Comparison of ENCODE assay signal across 26 cellular contexts in genomic region chr7:141665208-141666035, GRCh38. TPM values are rescaled to one million over a fixed set of nuclear protein-coding genes. Genes with fewer than 3 reads are reported as not detected.
A peak's percentile ranks its signal among the peaks of the same experiment; 100 is the strongest.
DNase-seq lines count a peak whose midpoint lies in the region; ATAC-seq and TF ChIP-seq lines count a peak whose summit lies in the region.
"Had no signal": no experiment of that assay in that cellular context is flagged by ENCODE, and none has a peak within 500 bp of the region (broad histone marks: within the 10 kb centered on the region; RNA-seq: fewer than 3 reads in every experiment).

No MANE protein-coding gene starts in this region.

- H3K27me3 ChIP-seq in osteoblast (ENCODE audit: insufficient read depth, low read length) (no peaks in the 10 kb centered on the region), ascending aorta (no peaks in the 10 kb centered on the region)
- H3K27me3 ChIP-seq: gastroesophageal sphincter, neutrophil, suprapubic skin had no signal

- H3K9me3 ChIP-seq in osteoblast (ENCODE audit: low read depth, low read length) (no peaks in the 10 kb centered on the region), ascending aorta (no peaks in the 10 kb centered on the region)
- H3K9me3 ChIP-seq: gastroesophageal sphincter, neutrophil, suprapubic skin had no signal

- ATAC-seq in activated B cell treated with CpG ODN at 0.5 μM for 24 hours (ENCODE audit: low read depth) (no peak), HG03439 (IDR thresholded peaks at IDR 0.05; ENCODE audit: unreplicated experiment) (no peak)
- ATAC-seq in effector memory CD8-positive, alpha-beta T cell (replicated peaks), result no peak
- ATAC-seq: gastroesophageal sphincter had no signal

- H3K79me2 ChIP-seq in osteoblast (ENCODE audit: insufficient read depth, low read length), result no peaks in the 10 kb centered on the region

- peaks cover 18% of the 10 kb centered on the region for H3K36me3 ChIP-seq in osteoblast (ENCODE audit: insufficient read depth, low read length)
- peaks cover 36 to 57% of the 10 kb centered on the region in 2 donors for H3K36me3 ChIP-seq in ascending aorta
- H3K36me3 ChIP-seq: neutrophil had no signal

- intact Hi-C loops in activated B cell treated with CpG ODN at 0.5 μM for 24 hours (cut with micrococcal nuclease), result no loop called here
- intact Hi-C loops in ascending aorta (cut with DNase I), result no loop called here

- no peak overlapping the region for H3K4me3 Mint-ChIP-seq in T-helper 2 cell treated with Interferon-gamma antibody and Interleukin-4, amounts not matched to agents 5 μg/mL and 100 μg/mL, for 36 hours
- H3K4me3 Mint-ChIP-seq in activated B cell treated with CpG ODN at 0.5 μM for 24 hours, result no peak overlapping the region
- H3K4me3 Mint-ChIP-seq in effector memory CD8-positive, alpha-beta T cell, result no peak overlapping the region
- H3K4me3 Mint-ChIP-seq: IgD-negative memory B cell had no signal

- H3K27ac ChIP-seq in osteoblast (ENCODE audit: low read depth, low read length) (no peak overlapping the region), ascending aorta (no peak overlapping the region)
- H3K27ac ChIP-seq: gastroesophageal sphincter, neutrophil, SK-N-MC, suprapubic skin, VCaP had no signal

- H3K4me3 ChIP-seq in osteoblast (ENCODE audit: insufficient read depth, low read length) (no peak overlapping the region), ascending aorta (no peak overlapping the region)
- H3K4me3 ChIP-seq: gastroesophageal sphincter, SK-N-MC, suprapubic skin had no signal

- H3K9me3 Mint-ChIP-seq in T-helper 2 cell treated with Interferon-gamma antibody and Interleukin-4, amounts not matched to agents 5 μg/mL and 100 μg/mL, for 36 hours, result no peaks in the 10 kb centered on the region
- H3K9me3 Mint-ChIP-seq in activated B cell treated with CpG ODN at 0.5 μM for 24 hours, result no peaks in the 10 kb centered on the region
- H3K9me3 Mint-ChIP-seq in effector memory CD8-positive, alpha-beta T cell, result no peaks in the 10 kb centered on the region
- H3K9me3 Mint-ChIP-seq: IgD-negative memory B cell had no signal

- peaks cover 28% of the 10 kb centered on the region for H3K36me3 Mint-ChIP-seq in T-helper 2 cell treated with Interferon-gamma antibody and Interleukin-4, amounts not matched to agents 5 μg/mL and 100 μg/mL, for 36 hours (ENCODE audit: low read depth)
- H3K36me3 Mint-ChIP-seq in activated B cell treated with CpG ODN at 0.5 μM for 24 hours (ENCODE audit: low read depth), result peaks cover 80% of the 10 kb centered on the region
- H3K36me3 Mint-ChIP-seq in effector memory CD8-positive, alpha-beta T cell (ENCODE audit: insufficient read depth), result peaks cover 29% of the 10 kb centered on the region

- H3K27me3 Mint-ChIP-seq in T-helper 2 cell treated with Interferon-gamma antibody and Interleukin-4, amounts not matched to agents 5 μg/mL and 100 μg/mL, for 36 hours (ENCODE audit: low read depth), result no peaks in the 10 kb centered on the region
- H3K27me3 Mint-ChIP-seq in activated B cell treated with CpG ODN at 0.5 μM for 24 hours, result no peaks in the 10 kb centered on the region
- no peaks in the 10 kb centered on the region for H3K27me3 Mint-ChIP-seq in effector memory CD8-positive, alpha-beta T cell
- H3K27me3 Mint-ChIP-seq: IgD-negative memory B cell had no signal

- no peak overlapping the region for H2AFZ ChIP-seq in osteoblast (ENCODE audit: low read length)

- POLR2A ChIA-PET in activated B cell treated with CpG ODN at 0.5 μM for 24 hours (lab: Charles Lee), result no interaction called here

- H3K4me1 ChIP-seq in osteoblast (ENCODE audit: insufficient read depth, low read length) (no peaks in the 10 kb centered on the region), ascending aorta (no peaks in the 10 kb centered on the region)
- H3K4me1 ChIP-seq: gastroesophageal sphincter had no signal

- CTCF ChIA-PET in activated B cell treated with CpG ODN at 0.5 μM for 24 hours (lab: Charles Lee), result no interaction called here

- no peak for DNase-seq in T-helper 2 cell treated with Interferon-gamma antibody and Interleukin-4, amounts not matched to agents 5 μg/mL and 100 μg/mL, for 36 hours (ENCODE audit: low spot score)
- no peak for DNase-seq in T-helper 2 cell
- DNase-seq in activated B cell treated with CpG ODN at 0.5 μM for 24 hours, result no peak
- DNase-seq in effector memory CD8-positive, alpha-beta T cell, result no peak
- DNase-seq in osteoblast (ENCODE audit: insufficient read length, low spot score, missing footprints), result peak; percentile 66
- DNase-seq in ascending aorta (ENCODE audit: low spot score in 2 of 2), result no peak
- no peak for DNase-seq in NCI-H510A (lab: John Stamatoyannopoulos, UW)
- DNase-seq: 8988T; activated CD4-positive, alpha-beta T cell treated with anti-CD3 and anti-CD28 coated beads, Interleukin-2, amount 50 U/mL, for 48 hours; GDM1; hypothalamus; NCI-H1105 treated with DMSO at 0.1 percent for 48 hours; NCI-H2029; NCI-H2227 treated with DMSO at 0.1 percent for 48 hours; NCI-H774 had no signal

- H3K27ac Mint-ChIP-seq in T-helper 2 cell treated with Interferon-gamma antibody and Interleukin-4, amounts not matched to agents 5 μg/mL and 100 μg/mL, for 36 hours, result peak overlapping the region; percentile 10
- peak overlapping the region; percentile 10 for H3K27ac Mint-ChIP-seq in activated B cell treated with CpG ODN at 0.5 μM for 24 hours
- peak overlapping the region; percentile 46 to 53 for H3K27ac Mint-ChIP-seq in effector memory CD8-positive, alpha-beta T cell

- H3K4me1 Mint-ChIP-seq in T-helper 2 cell treated with Interferon-gamma antibody and Interleukin-4, amounts not matched to agents 5 μg/mL and 100 μg/mL, for 36 hours (ENCODE audit: low read depth), result peaks cover 11% of the 10 kb centered on the region
- peaks cover 8% of the 10 kb centered on the region for H3K4me1 Mint-ChIP-seq in activated B cell treated with CpG ODN at 0.5 μM for 24 hours
- peaks cover 5 to 7% of the 10 kb centered on the region in 2 donors for H3K4me1 Mint-ChIP-seq in effector memory CD8-positive, alpha-beta T cell (ENCODE audit: low read depth in 2 of 2)

- no peaks in the 10 kb centered on the region for H4K20me1 ChIP-seq in osteoblast (ENCODE audit: insufficient read depth, low read length)

- no peak overlapping the region for H3K4me2 ChIP-seq in osteoblast (ENCODE audit: insufficient read depth, low read length)

- TF ChIP-seq CTCF in activated B cell treated with CpG ODN at 0.5 μM for 24 hours (IDR thresholded peaks at IDR 0.05) (no peak), osteoblast (IDR thresholded peaks at IDR 0.05; ENCODE audit: extremely low read depth, low read depth, low read length) (no peak), ascending aorta (IDR thresholded peaks at IDR 0.05) (no peak)

RNA-seq across cellular contexts. Expression of gene DENND11, which starts 36.5 kb away (rescaled TPM):
- 49.1 and 58.1 TPM in 2 replicates for total RNA-seq in activated B cell treated with CpG ODN at 0.5 μM for 24 hours
- 7.6 and 8.0 TPM in 2 replicates for total RNA-seq in osteoblast
- total RNA-seq in ascending aorta, result 10.4 TPM

RNA-seq across cellular contexts. Expression of gene WEE2, which starts 42.7 kb away (rescaled TPM):
- not detected in 2 replicates for total RNA-seq in activated B cell treated with CpG ODN at 0.5 μM for 24 hours
- not detected in 2 replicates for total RNA-seq in osteoblast
- not detected for total RNA-seq in ascending aorta
- total RNA-seq: gastroesophageal sphincter, liver, M059J, pulmonary artery endothelial cell, skeletal muscle tissue, suprapubic skin had no signal
